In genomic region chr7:135714534-135715009, GRCh38 we compare ENCODE assay signal across 10 cellular contexts. TPM values are rescaled to one million over a fixed set of nuclear protein-coding genes. Genes with fewer than 3 reads are reported as not detected.
DNase-seq lines count a peak whose midpoint lies in the region; ATAC-seq and TF ChIP-seq lines count a peak whose summit lies in the region.
"Had no signal": no experiment of that assay in that cellular context is flagged by ENCODE, and none has a peak within 500 bp of the region (broad histone marks: within the 10 kb centered on the region; RNA-seq: fewer than 3 reads in every experiment).

No MANE protein-coding gene starts in this region.

- H3K14ac ChIP-seq in IMR-90 (replicated peaks; ENCODE audit: low read depth, low read length): peak overlapping the region; percentile 73

- H2BK15ac ChIP-seq in IMR-90 (ENCODE audit: low read depth, low read length) (peak overlapping the region; percentile 57; the same call in 2 of the 3 replicates), mesendoderm (replicated peaks; ENCODE audit: low read depth) (no peak overlapping the region)

- intact Hi-C loops in IMR-90 (cut with micrococcal nuclease): loop anchor here (1.0 kb wide), 1 partner anchor 11 kb away; no protein-coding TSS in a partner anchor

- WGBS in IMR-90 (ENCODE audit: extremely low coverage in 2 of 2, insufficient read length in 1 of 2), 2 experiments: 35% methylated on average over 8 of the region's 20 CpGs; no CpG with 5 or more reads in 1 of the 2 experiments
- no CpG with 5 or more reads among the region's 20 CpGs for WGBS in mesendoderm (ENCODE audit: extremely low coverage, insufficient coverage, low lambda C conversion rate)

- ATAC-seq in IMR-90 (ENCODE audit: low read depth) (peak; percentile 68), HG03159 (IDR thresholded peaks at IDR 0.05; ENCODE audit: unreplicated experiment) (no peak), GM18498 (IDR thresholded peaks at IDR 0.05; ENCODE audit: unreplicated experiment) (no peak), GM21737 (IDR thresholded peaks at IDR 0.05; ENCODE audit: unreplicated experiment) (no peak)

- peak overlapping the region; percentile 88 for H2AK9ac ChIP-seq in IMR-90 (replicated peaks; ENCODE audit: low read depth, low read length, poor library complexity)

- in situ Hi-C loops in Caki2 (cut with HindIII; ENCODE audit: low pct_unique_long_range_greater_than_20kb, low sequenced_read_pairs) (no loop called here), IMR-90 (cut with MboI; ENCODE audit: low sequenced_read_pairs) (no loop called here)

- peak overlapping the region; percentile 82 for H3K4ac ChIP-seq in IMR-90 (ENCODE audit: low read depth, low read length)
- H3K4ac ChIP-seq in mesendoderm (ENCODE audit: low read depth, low read length): no peak overlapping the region

- peak overlapping the region; percentile 87 for H2AFZ ChIP-seq in IMR-90 (replicated peaks; ENCODE audit: low read length, poor library complexity)

- H3K79me1 ChIP-seq in IMR-90 (ENCODE audit: low read depth in 1 of 2, low read length in 2 of 2) (peaks cover 0 to 8% of the 10 kb centered on the region in 2 experiments; a peak in 2 of 4 replicates), mesendoderm (ENCODE audit: low read length) (no peaks in the 10 kb centered on the region)

- H4K20me1 ChIP-seq in IMR-90 (ENCODE audit: insufficient read depth, low read length): no peaks in the 10 kb centered on the region

- peaks cover 14% of the 10 kb centered on the region for H3K9me1 ChIP-seq in IMR-90 (ENCODE audit: insufficient read depth, low read length)

- H4K91ac ChIP-seq in IMR-90 (ENCODE audit: insufficient read depth, low read depth, low read length): peak overlapping the region; percentile 77; the same call in 1 of the 2 replicates

- peak overlapping the region; percentile 60 for H2BK20ac ChIP-seq in IMR-90 (ENCODE audit: low read depth, low read length)

- no peaks in the 10 kb centered on the region for H3K27me3 ChIP-seq in IMR-90 (ENCODE audit: control insufficient read depth, insufficient read depth, low read length)
- H3K27me3 ChIP-seq in mesendoderm (ENCODE audit: insufficient read depth, low read length, poor library complexity): no peaks in the 10 kb centered on the region

- H2AK5ac ChIP-seq in IMR-90 (ENCODE audit: low read depth, low read length) (peak overlapping the region; percentile 87), mesendoderm (ENCODE audit: low read length) (no peak overlapping the region)

- BruUV-seq in IMR-90 (replicated peaks; lab: Mats Ljungman, UMichigan): no TSS peak

- H3K18ac ChIP-seq in IMR-90 (ENCODE audit: low read depth, low read length) (peak overlapping the region; percentile 34), mesendoderm (ENCODE audit: low read length) (peak overlapping the region; percentile 11)

- H3K27ac ChIP-seq in IMR-90 (ENCODE audit: insufficient read depth, low read length) (peak overlapping the region; percentile 41; the same call in 1 of the 2 replicates), mesendoderm (ENCODE audit: low read depth, low read length) (peak overlapping the region; percentile 55)

- H3K9ac ChIP-seq in IMR-90 (ENCODE audit: low read depth, low read length) (no peak overlapping the region), mesendoderm (ENCODE audit: low read length) (no peak overlapping the region)

- H3K4me2 ChIP-seq in IMR-90 (ENCODE audit: low read depth, low read length): peak overlapping the region; percentile 23; the same call in 1 of the 2 replicates
- H3K4me2 ChIP-seq in mesendoderm (ENCODE audit: low read length): no peak overlapping the region

- H4K8ac ChIP-seq in IMR-90 (ENCODE audit: low read depth in 2 of 2, low read length in 2 of 2): peak overlapping the region; percentile 14 to 68; a peak in 2 of 4 replicates
- no peak overlapping the region for H4K8ac ChIP-seq in mesendoderm (ENCODE audit: low read depth, low read length)

- TF ChIP-seq RAD21 in IMR-90 (IDR thresholded peaks at IDR 0.05; ENCODE audit: low read length): no peak; the same call in 1 of the 2 replicates

- peak overlapping the region; percentile 78 for H2BK5ac ChIP-seq in IMR-90 (ENCODE audit: low read depth, low read length, poor library complexity, severe bottlenecking)
- peak overlapping the region; percentile 46 for H2BK5ac ChIP-seq in mesendoderm (ENCODE audit: low read length)

- H3K23ac ChIP-seq in IMR-90 (ENCODE audit: low read depth, low read length) (peak overlapping the region; percentile 53; the same call in 1 of the 2 replicates), mesendoderm (ENCODE audit: low read length) (no peak overlapping the region)

- dilution Hi-C loops in IMR-90 (cut with HindIII; ENCODE audit: low sequenced_read_pairs, unreplicated experiment): no loop called here

- DNase-seq in Caki2 (ENCODE audit: low read depth): peak; percentile 39
- DNase-seq in IMR-90: peak; percentile 74
- DNase-seq in cardiac fibroblast (ENCODE audit: low read depth in 2 of 2): peak; percentile 58 to 68
- DNase-seq in mesendoderm: peak; percentile 91
- DNase-seq in globus pallidus (ENCODE audit: low spot score): no peak
- DNase-seq: DND-41, NCI-H1694 treated with DMSO at 0.1 percent for 48 hours had no signal

- peak overlapping the region; percentile 86 for H2BK120ac ChIP-seq in IMR-90 (ENCODE audit: low read depth, low read length)
- H2BK120ac ChIP-seq in mesendoderm (ENCODE audit: low read depth, low read length): no peak overlapping the region

- CTCF ChIA-PET in IMR-90 (lab: Yijun Ruan, JAX): interaction anchor here (0.7 to 1.0 kb wide), 2 partner anchors 41 to 83 kb away, joined by 3 to 5 read pairs; no protein-coding TSS in a partner anchor

- peaks cover 16% of the 10 kb centered on the region for H3K4me1 ChIP-seq in IMR-90 (ENCODE audit: control insufficient read depth, insufficient read depth, low read length)
- peaks cover 22% of the 10 kb centered on the region for H3K4me1 ChIP-seq in mesendoderm (ENCODE audit: control insufficient read depth, low read depth, low read length)

- no peak for TF ChIP-seq CTCF in IMR-90 (conservative IDR thresholded peaks at IDR 0.05; ENCODE audit: low read depth, low read length)
- no peak for TF ChIP-seq CTCF in cardiac fibroblast (IDR thresholded peaks at IDR 0.05; ENCODE audit: low read depth, low read length)

- no peak overlapping the region for H3K4me3 ChIP-seq in IMR-90 (ENCODE audit: insufficient read depth, low read depth, low read length)
- no peak overlapping the region for H3K4me3 ChIP-seq in cardiac fibroblast (replicated peaks in 1 of 2; ENCODE audit: low read depth in 2 of 2, low read length in 2 of 2)
- H3K4me3 ChIP-seq in mesendoderm (ENCODE audit: low read length): no peak overlapping the region

- H3K9me3 ChIP-seq in IMR-90 (ENCODE audit: control insufficient read depth, insufficient read depth, low read length): no peaks in the 10 kb centered on the region

- no peak for TF ChIP-seq POLR2A in IMR-90 (IDR thresholded peaks at IDR 0.05; ENCODE audit: low read depth, low read length)

- H3K56ac ChIP-seq in IMR-90 (ENCODE audit: extremely low read depth, insufficient read depth, low read length) (no peak overlapping the region), mesendoderm (ENCODE audit: low read length) (peak overlapping the region; percentile 72)

- H4K5ac ChIP-seq in IMR-90 (ENCODE audit: low read depth, low read length): peak overlapping the region; percentile 10; the same call in 1 of the 2 replicates
- no peak overlapping the region for H4K5ac ChIP-seq in mesendoderm (ENCODE audit: low read length)

- H3K36me3 ChIP-seq in IMR-90 (ENCODE audit: control insufficient read depth, insufficient read depth, low read length) (no peaks in the 10 kb centered on the region), mesendoderm (ENCODE audit: control insufficient read depth, insufficient read depth, low read length) (no peaks in the 10 kb centered on the region)

- H3K79me2 ChIP-seq in mesendoderm (ENCODE audit: control insufficient read depth, insufficient read depth, low read length): no peaks in the 10 kb centered on the region

- POLR2A ChIA-PET in IMR-90 (lab: Charles Lee; ENCODE audit: unreplicated experiment): no interaction called here

TF ChIP-seq in IMR-90, 13 proteins besides CTCF, POLR2A, EP300 and RAD21 (continues in another document):
- TF ChIP-seq CHD1 (IDR thresholded peaks at IDR 0.05; ENCODE audit: low read depth, low read length) (no peak), MXI1 (IDR thresholded peaks at IDR 0.05; ENCODE audit: borderline replicate concordance, low read depth, low read length) (no peak), BHLHE40 (IDR thresholded peaks at IDR 0.05; ENCODE audit: low read depth, low read length) (no peak), CEBPB (IDR thresholded peaks at IDR 0.05; ENCODE audit: low read depth, low read length) (no peak), USF2 (IDR thresholded peaks at IDR 0.05; ENCODE audit: low read depth, low read length) (no peak)

RNA-seq across cellular contexts. Expression of gene SLC13A4, which starts 13.4 kb away (rescaled TPM):
- not detected in 2 replicates for total RNA-seq in Caki2 (2014; rRNA removed; shearing (Covaris generic); ENCODE audit: low replicate concordance)
- total RNA-seq in IMR-90 (2012; rRNA removed): 0.56 TPM in 1 of 2 replicates, not detected in the other
- 0.10 TPM in 1 of 2 replicates, not detected in the other for polyA plus RNA-seq in IMR-90 (2012; rRNA removed)
- polyA plus RNA-seq in IMR-90 (2012; cell fraction: cytosol; rRNA removed): 0.12 and 0.23 TPM in 2 replicates
- polyA plus RNA-seq in IMR-90 (2012; cell fraction: nucleus; rRNA removed; ENCODE audit: low replicate concordance): 0.16 and 0.32 TPM in 2 replicates
- 2.7 TPM for polyA plus RNA-seq in mesendoderm (2013, experiment 1 of 2)
- polyA plus RNA-seq in mesendoderm (2013, experiment 2 of 2): 2.5 TPM

RNA-seq across cellular contexts. Expression of gene FAM180A, which starts 34.0 kb away (rescaled TPM):
- total RNA-seq in Caki2 (2014; rRNA removed; shearing (Covaris generic); ENCODE audit: low replicate concordance): 0.84 TPM in 1 of 2 replicates, not detected in the other
- total RNA-seq in IMR-90 (2012; rRNA removed): 1.3 and 1.4 TPM in 2 replicates
- 2.0 and 2.2 TPM in 2 replicates for polyA plus RNA-seq in IMR-90 (2012; rRNA removed)
- 0.35 and 1.9 TPM in 2 replicates for polyA plus RNA-seq in IMR-90 (2012; cell fraction: cytosol; rRNA removed)
- 0.73 and 1.5 TPM in 2 replicates for polyA plus RNA-seq in IMR-90 (2012; cell fraction: nucleus; rRNA removed; ENCODE audit: low replicate concordance)
- not detected for polyA plus RNA-seq in mesendoderm (2013, experiment 1 of 2)
- not detected for polyA plus RNA-seq in mesendoderm (2013, experiment 2 of 2)

RNA-seq across cellular contexts. Expression of gene STMP1, which starts 52.3 kb away (rescaled TPM):
- 15.7 and 29.9 TPM in 2 replicates for total RNA-seq in Caki2 (2014; rRNA removed; shearing (Covaris generic); ENCODE audit: low replicate concordance)
- total RNA-seq in IMR-90 (2012; rRNA removed): 6.1 and 11.9 TPM in 2 replicates
- polyA plus RNA-seq in IMR-90 (2012; rRNA removed): 22.5 and 28.3 TPM in 2 replicates
- 5.2 and 13.9 TPM in 2 replicates for polyA plus RNA-seq in IMR-90 (2012; cell fraction: cytosol; rRNA removed)
- 1.3 and 9.0 TPM in 2 replicates for polyA plus RNA-seq in IMR-90 (2012; cell fraction: nucleus; rRNA removed; ENCODE audit: low replicate concordance)
- polyA plus RNA-seq in mesendoderm (2013, experiment 1 of 2): 36.7 TPM
- polyA plus RNA-seq in mesendoderm (2013, experiment 2 of 2): 36.6 TPM
